Comparison of ENCODE assay signal across 30 cellular contexts in the genomic region with DNA sequence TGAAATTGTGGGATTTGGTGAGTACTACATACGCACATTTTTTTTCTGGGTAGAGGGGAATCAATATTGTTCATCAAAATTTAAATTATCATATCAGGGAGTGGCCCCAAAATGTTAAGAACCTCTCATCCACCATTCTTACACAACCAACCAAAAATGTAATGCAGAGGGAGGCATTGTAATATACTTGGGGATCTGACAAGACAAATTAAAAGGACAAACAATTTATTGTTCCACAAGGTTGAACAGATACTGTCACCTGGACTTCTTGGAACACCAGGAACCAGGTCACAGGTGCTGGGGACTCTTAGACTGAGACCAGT. TPM values are rescaled to one million over a fixed set of nuclear protein-coding genes. Genes with fewer than 3 reads are reported as not detected.
"Had no signal": no experiment of that assay in that cellular context is flagged by ENCODE, and none has a peak within 500 bp of the region (broad histone marks: within the 10 kb centered on the region; RNA-seq: fewer than 3 reads in every experiment).

No MANE protein-coding gene starts in this region.

- H3K27ac ChIP-seq: coronary artery, esophagus muscularis mucosa, foreskin keratinocyte, gastroesophageal sphincter, heart left ventricle, hepatocyte, left lung, pancreas, right lobe of liver, suprapubic skin had no signal

- H3K27ac Mint-ChIP-seq: naive thymus-derived CD8-positive, alpha-beta T cell; progenitor cell of endocrine pancreas; stimulated activated naive CD8-positive, alpha-beta T cell treated with anti-CD3 and anti-CD28 coated beads, Interleukin-15, amount 100 ng/mL, for 72 hours had no signal

- H3K4me1 ChIP-seq: foreskin keratinocyte, left lung, pancreas, right lobe of liver had no signal

- H3K36me3 ChIP-seq: esophagus muscularis mucosa, gastroesophageal sphincter, heart left ventricle, left lung, pancreas, right lobe of liver, suprapubic skin had no signal

- DNase-seq: dermis blood vessel endothelial cell; effector memory CD4-positive, alpha-beta T cell; foreskin keratinocyte; heart left ventricle; left cardiac atrium; left lung; mammary epithelial cell; mesendoderm; midbrain; naive thymus-derived CD8-positive, alpha-beta T cell; occipital lobe; pancreas; right lobe of liver; small intestine; stimulated activated CD4-positive, alpha-beta T cell treated with anti-CD3 and anti-CD28 coated beads, Interleukin-12 subunit alpha, Interleukin-12 subunit beta, amount 100 ng/mL, for 4 hours; stimulated activated CD4-positive, alpha-beta T cell treated with anti-CD3 and anti-CD28 coated beads, Interleukin-1b, Interleukin-23, amount 100 ng/mL, for 48 hours; stimulated activated CD4-positive, alpha-beta T cell treated with anti-CD3 and anti-CD28 coated beads, Interleukin-4, amount 100 ng/mL, for 1 hour; stimulated activated CD8-positive, alpha-beta memory T cell treated with anti-CD3 and anti-CD28 coated beads, Interleukin-4, amount 100 ng/mL, for 48 hours; stimulated activated naive CD4-positive, alpha-beta T cell; stimulated activated naive CD8-positive, alpha-beta T cell treated with anti-CD3 and anti-CD28 coated beads, Interleukin-15, amount 100 ng/mL, for 72 hours; trophoblast cell had no signal

- H3K4me3 ChIP-seq: coronary artery, esophagus muscularis mucosa, gastroesophageal sphincter, hepatocyte, left lung, pancreas, right lobe of liver, suprapubic skin had no signal

- H3K9me3 Mint-ChIP-seq: naive thymus-derived CD8-positive, alpha-beta T cell; stimulated activated naive CD8-positive, alpha-beta T cell treated with anti-CD3 and anti-CD28 coated beads, Interleukin-15, amount 100 ng/mL, for 72 hours had no signal

- H3K9me3 ChIP-seq: esophagus muscularis mucosa, gastroesophageal sphincter, heart left ventricle, left lung, pancreas, right lobe of liver, suprapubic skin had no signal

RNA-seq across cellular contexts. Expression of a gene that starts 14.7 kb away (rescaled TPM):
- total RNA-seq: esophagus muscularis mucosa; fibroblast of lung; foreskin keratinocyte; gastroesophageal sphincter; heart left ventricle; left cardiac atrium; left lung; naive thymus-derived CD8-positive, alpha-beta T cell; occipital lobe; progenitor cell of endocrine pancreas; right lobe of liver had no signal

RNA-seq across cellular contexts. Expression of a gene that starts 25.7 kb away (rescaled TPM):
- total RNA-seq: chondrocyte; esophagus muscularis mucosa; foreskin keratinocyte; heart left ventricle; mammary epithelial cell; mucosa of gallbladder; naive thymus-derived CD8-positive, alpha-beta T cell; occipital lobe; right lobe of liver; suprapubic skin had no signal

RNA-seq across cellular contexts. Expression of a gene that starts 30.0 kb away (rescaled TPM):
- total RNA-seq: chondrocyte; mammary epithelial cell; naive thymus-derived CD8-positive, alpha-beta T cell; occipital lobe had no signal

RNA-seq across cellular contexts. Expression of a gene that starts 36.0 kb away (rescaled TPM):
- total RNA-seq: chondrocyte; foreskin keratinocyte; naive thymus-derived CD8-positive, alpha-beta T cell; occipital lobe had no signal

RNA-seq across cellular contexts. Expression of a gene that starts 47.2 kb away (rescaled TPM):
- total RNA-seq: chondrocyte; foreskin keratinocyte; mammary epithelial cell; naive thymus-derived CD8-positive, alpha-beta T cell; occipital lobe had no signal
